In the genomic region with DNA sequence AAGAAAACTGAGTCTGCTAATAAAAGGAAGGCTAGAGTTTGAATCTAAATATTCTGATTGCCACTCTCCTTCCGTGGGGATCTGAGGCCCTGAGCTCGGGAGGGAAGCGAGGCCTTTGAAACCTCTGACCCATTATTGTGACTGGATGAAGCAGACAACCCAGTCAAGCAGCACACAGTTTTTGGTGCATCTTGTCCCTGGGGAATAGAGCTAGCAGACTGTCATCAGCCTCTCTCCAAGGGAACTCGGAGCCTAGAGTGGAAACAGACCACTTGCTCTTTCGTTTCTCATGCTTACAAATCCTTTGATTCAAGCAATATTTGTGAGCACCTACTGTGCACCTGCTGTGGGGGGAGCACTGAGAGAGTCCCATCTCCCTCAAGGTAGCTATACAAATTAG, we compare ENCODE assay signal across 15 cellular contexts.
A peak's percentile ranks its signal among the peaks of the same experiment; 100 is the strongest.
DNase-seq lines count a peak whose midpoint lies in the region; ATAC-seq and TF ChIP-seq lines count a peak whose summit lies in the region.
"Had no signal": no experiment of that assay in that cellular context is flagged by ENCODE, and none has a peak within 500 bp of the region (broad histone marks: within the 10 kb centered on the region; RNA-seq: fewer than 3 reads in every experiment).

No MANE protein-coding gene starts in this region.

- peaks cover under 1% of the 10 kb centered on the region for H3K9me3 Mint-ChIP-seq in neural crest cell
- H3K9me3 Mint-ChIP-seq: CD14-positive monocyte, GM23338 had no signal

- H4K20me1 ChIP-seq in OCI-LY7 (ENCODE audit: insufficient read depth, low read length) = no peaks in the 10 kb centered on the region

- no peak for ATAC-seq in Right ventricle myocardium inferior
- ATAC-seq: CD8-positive, alpha-beta T cell; GM23338 had no signal

- no TSS peak for BruUV-seq in OCI-LY7 (replicated peaks; lab: Mats Ljungman, UMichigan)

- POLR2A ChIA-PET in OCI-LY7 (lab: Charles Lee) = no interaction called here

- H3K36me3 ChIP-seq in OCI-LY7 (ENCODE audit: insufficient read depth, low read length) = no peaks in the 10 kb centered on the region

- H2AFZ ChIP-seq in OCI-LY7 (ENCODE audit: low read length) = no peak overlapping the region
- H2AFZ ChIP-seq: GM23338 had no signal

- H3K4me1 ChIP-seq in OCI-LY7 (ENCODE audit: insufficient read depth, low read length, poor library complexity, severe bottlenecking) = no peaks in the 10 kb centered on the region

- peak overlapping the region; percentile 57 for H3K27ac Mint-ChIP-seq in neural crest cell (ENCODE audit: unreplicated experiment)
- H3K27ac Mint-ChIP-seq: B cell; CD14-positive monocyte; CD8-positive, alpha-beta T cell; GM23338 had no signal

- no peaks in the 10 kb centered on the region for H3K79me2 ChIP-seq in OCI-LY7 (ENCODE audit: insufficient read depth, low read depth, low read length)

- H3K27me3 Mint-ChIP-seq in neural crest cell (ENCODE audit: low read depth) = peaks cover 14% of the 10 kb centered on the region

- DNase-seq in NCI-H82 (lab: John Stamatoyannopoulos, UW) = peak; percentile 48
- DNase-seq in NCI-H82 treated with DMSO at 0.1 percent for 48 hours (lab: John Stamatoyannopoulos, UW; ENCODE audit: unreplicated experiment) = no peak
- DNase-seq in NAMALWA (ENCODE audit: low spot score) = peak; percentile 20
- DNase-seq in OCI-LY7 (ENCODE audit: low spot score) = peak; percentile 43
- no peak for DNase-seq in neural crest cell (ENCODE audit: low read depth, low spot score)
- DNase-seq in NCI-H2081 (lab: John Stamatoyannopoulos, UW) = no peak
- no peak for DNase-seq in activated T-cell treated with anti-CD3 and anti-CD28 coated beads, Interleukin-2, amount 50 U/mL, for 1 hour
- no peak for DNase-seq in Right ventricle myocardium inferior (ENCODE audit: missing footprints)
- DNase-seq: CD8-positive, alpha-beta T cell; COR-L47; EL; H7 had no signal

- H3K4me3 Mint-ChIP-seq in neural crest cell = no peak overlapping the region
- H3K4me3 Mint-ChIP-seq: B cell; CD14-positive monocyte; CD8-positive, alpha-beta T cell; GM23338 had no signal

- no peak overlapping the region for H3K27ac ChIP-seq in OCI-LY7 (ENCODE audit: low read depth, low read length, poor library complexity, severe bottlenecking)

- no peaks in the 10 kb centered on the region for H3K9me2 ChIP-seq in OCI-LY7 (ENCODE audit: insufficient read depth, low read length)

- H3K36me3 Mint-ChIP-seq in neural crest cell (ENCODE audit: low read depth) = no peaks in the 10 kb centered on the region
- H3K36me3 Mint-ChIP-seq: CD14-positive monocyte; CD8-positive, alpha-beta T cell had no signal

- intact Hi-C loops in OCI-LY7 (cut with micrococcal nuclease; ENCODE audit: unreplicated experiment) = no loop called here
- intact Hi-C loops in Right ventricle myocardium inferior (cut with DNase I) = no loop called here

- H3K4me1 Mint-ChIP-seq in neural crest cell = no peaks in the 10 kb centered on the region
- H3K4me1 Mint-ChIP-seq: B cell, CD14-positive monocyte had no signal

- no peaks in the 10 kb centered on the region for H3K9me3 ChIP-seq in OCI-LY7 (ENCODE audit: low read length)

- CTCF ChIA-PET in OCI-LY7 (lab: Charles Lee; ENCODE audit: unreplicated experiment) = interaction anchor here (0.6 to 1.1 kb wide), 2 partner anchors 14 to 238 kb away, joined by 3 to 6 read pairs; no protein-coding TSS in a partner anchor

- no peak overlapping the region for H3K4me3 ChIP-seq in OCI-LY7 (ENCODE audit: low read depth, low read length, poor library complexity, severe bottlenecking)
- H3K4me3 ChIP-seq: GM23338 had no signal

- TF ChIP-seq CTCF in OCI-LY7 (conservative IDR thresholded peaks at IDR 0.05; ENCODE audit: low read length) (no peak), neural crest cell (conservative IDR thresholded peaks at IDR 0.05) (no peak)

- no peak overlapping the region for H3K4me2 ChIP-seq in OCI-LY7 (ENCODE audit: low read length)
- H3K4me2 ChIP-seq: GM23338 had no signal

Comparison
In these comparisons a context has a peak if more than half of its experiments do, and no peak if none do; other contexts are left out.
1. DNase-seq: peak in NCI-H82 (single experiment), NAMALWA (single experiment) and OCI-LY7 (single experiment); none in NCI-H82 treated with DMSO at 0.1 percent for 48 hours (single experiment), neural crest cell (single experiment), NCI-H2081 (0 of 2), activated T-cell treated with anti-CD3 and anti-CD28 coated beads, Interleukin-2, amount 50 U/mL, for 1 hour (single experiment) and Right ventricle myocardium inferior (single experiment).